ENCODE assay signal across 1 cellular context in genomic region chr11:68581901-68582300, GRCh38.
TF ChIP-seq lines count a peak whose summit lies in the region.

No MANE protein-coding gene starts in this region.

TF ChIP-seq in endothelial cell of umbilical vein, 7 proteins besides CTCF, POLR2A, EP300 and RAD21:
- TF ChIP-seq GATA2 (IDR thresholded peaks at IDR 0.05; ENCODE audit: insufficient read depth, insufficient read length, low read depth, low read length) (no peak), FOS (IDR thresholded peaks at IDR 0.05; ENCODE audit: borderline replicate concordance, insufficient read depth, low read length) (no peak), MAX (IDR thresholded peaks at IDR 0.05; ENCODE audit: insufficient read depth, insufficient read length) (no peak), MYC (IDR thresholded peaks at IDR 0.05; ENCODE audit: low read depth, low read length) (no peak), POLR2AphosphoS5 (IDR thresholded peaks at IDR 0.05; ENCODE audit: insufficient read depth, low read depth, low read length) (no peak), JUN (IDR thresholded peaks at IDR 0.05; ENCODE audit: borderline replicate concordance, insufficient read depth, insufficient read length, low read depth) (no peak), EZH2 (IDR thresholded peaks at IDR 0.05; ENCODE audit: borderline replicate concordance, low read depth, low read length, severe bottlenecking) (no peak)
